Comparison of ENCODE assay signal across 14 cellular contexts in the genomic region with DNA sequence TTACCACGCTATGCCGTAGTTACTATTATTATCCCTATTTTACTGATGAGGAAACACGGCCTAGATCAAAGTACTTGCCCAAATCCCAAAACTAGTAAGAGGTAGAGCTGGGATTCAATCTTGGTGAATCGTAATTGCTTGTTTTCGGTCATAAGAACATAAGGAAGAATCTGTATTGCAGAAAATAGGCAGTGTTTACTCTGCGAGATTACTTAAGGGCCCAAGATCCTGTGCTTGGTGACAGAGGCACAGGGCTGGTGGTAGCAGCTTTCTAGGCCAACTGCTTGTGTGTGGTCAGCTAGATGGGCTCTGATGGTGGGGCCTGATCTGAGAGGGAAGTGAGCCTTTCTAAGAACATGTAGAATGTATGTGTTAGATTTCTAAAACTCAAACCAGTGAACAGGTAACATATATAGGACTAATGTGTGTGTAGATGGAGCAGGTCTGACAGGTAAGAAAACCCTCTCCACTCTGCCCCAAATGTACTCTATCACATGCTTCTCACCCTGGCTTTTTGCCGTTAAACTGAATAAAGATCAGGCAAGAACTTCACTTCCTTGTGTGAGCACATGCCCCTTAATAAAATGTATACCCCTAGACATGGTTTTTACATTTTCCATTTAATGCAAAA.
DNase-seq lines count a peak whose midpoint lies in the region; ATAC-seq and TF ChIP-seq lines count a peak whose summit lies in the region.
"Had no signal": no experiment of that assay in that cellular context is flagged by ENCODE, and none has a peak within 500 bp of the region (broad histone marks: within the 10 kb centered on the region; RNA-seq: fewer than 3 reads in every experiment).

No MANE protein-coding gene starts in this region.

- TF ChIP-seq POLR2A in spleen (IDR thresholded peaks at IDR 0.05) = no peak
- no peak for TF ChIP-seq POLR2A in GM18505 (IDR thresholded peaks at IDR 0.05; ENCODE audit: borderline replicate concordance, extremely low read depth, insufficient read depth, insufficient read length)

- H3K4me1 ChIP-seq in SK-N-SH (ENCODE audit: control insufficient read depth in 1 of 2, insufficient read depth in 2 of 2, low read depth in 1 of 2, low read length in 1 of 2) (peaks cover 30 to 34% of the 10 kb centered on the region in 2 experiments), left lung (peaks cover 47 to 68% of the 10 kb centered on the region in 2 donors), spleen (peaks cover 14 to 96% (median 57%) of the 10 kb centered on the region in 6 donors)

- H3K4me3 ChIP-seq in SK-N-SH (ENCODE audit: low read depth in 2 of 2, low read length in 1 of 2) = no peak overlapping the region
- H3K4me3 ChIP-seq in left lung = no peak overlapping the region
- H3K4me3 ChIP-seq in spleen = no peak overlapping the region

- no peak overlapping the region for H2AFZ ChIP-seq in SK-N-SH (ENCODE audit: low read depth)

- no peaks in the 10 kb centered on the region for H4K20me1 ChIP-seq in SK-N-SH (ENCODE audit: insufficient read depth)

- H3K27ac ChIP-seq in SK-N-SH (ENCODE audit: low read depth in 2 of 2, low read length in 1 of 2) (peak overlapping the region; percentile 34 to 75; a peak in 2 of 4 replicates), left lung (peak overlapping the region; percentile 59 to 74), spleen (peak overlapping the region in 6 of 8 donors; percentile 4 to 74 (median 58))
- H3K27ac ChIP-seq: HL-60 had no signal

- H3K9me3 ChIP-seq in SK-N-SH (no peaks in the 10 kb centered on the region), left lung (no peaks in the 10 kb centered on the region), spleen (no peaks in the 10 kb centered on the region)

- H3K27me3 ChIP-seq in SK-N-SH (ENCODE audit: insufficient read depth) (no peaks in the 10 kb centered on the region), left lung (no peaks in the 10 kb centered on the region), spleen (replicated peaks in 1 of 7) (no peaks in the 10 kb centered on the region)

- CTCF ChIA-PET in SK-N-SH (lab: Yijun Ruan, JAX) = interaction anchor here (1.1 to 1.4 kb wide), 3 partner anchors 14 to 94 kb away, joined by 3 to 4 read pairs (median 3); no protein-coding TSS in a partner anchor

- H3K9me2 ChIP-seq in SK-N-SH = no peaks in the 10 kb centered on the region

- TF ChIP-seq EP300 in SK-N-SH (IDR thresholded peaks at IDR 0.05; ENCODE audit: borderline replicate concordance in 1 of 2, low read depth in 1 of 2, low read length in 1 of 2) = no peak

- TF ChIP-seq RAD21 in SK-N-SH (IDR thresholded peaks at IDR 0.05; ENCODE audit: low read length) = no peak

- 94% methylated on average over 7 of the region's 7 CpGs for whole genome bisulfite sequencing in SK-N-SH (ENCODE audit: low lambda C conversion rate)
- WGBS in spleen, 5 donors = 71 to 84% (median 76%) methylated on average over 7 of the region's 7 CpGs

- ATAC-seq in left lung (peak; percentile 3), GM18870 (IDR thresholded peaks at IDR 0.05; ENCODE audit: unreplicated experiment) (no peak), GM18505 (IDR thresholded peaks at IDR 0.05; ENCODE audit: unreplicated experiment) (no peak)

- no peak overlapping the region for H3K4me2 ChIP-seq in SK-N-SH

- intact Hi-C loops in left lung (cut with DNase I) (no loop called here), spleen (cut with DNase I; ENCODE audit: low total_unique reads) (no loop called here)

- POLR2A ChIA-PET in SK-N-SH (lab: Yijun Ruan, JAX) = no interaction called here

- TF ChIP-seq CTCF in SK-N-SH (IDR thresholded peaks at IDR 0.05) (no peak), left lung (IDR thresholded peaks at IDR 0.05) (no peak), spleen (IDR thresholded peaks at IDR 0.05 in 8 of 11, conservative IDR thresholded peaks at IDR 0.05 in 3 of 11) (no peak)

- DNase-seq in NOMO-1 treated with DMSO at 0.1 percent for 48 hours (lab: John Stamatoyannopoulos, UW; ENCODE audit: unreplicated experiment) (peak; percentile 5), NOMO-1 treated with dmso at 0.1 percent for 144 hours (lab: John Stamatoyannopoulos, UW; ENCODE audit: unreplicated experiment) (no peak), SK-N-SH (no peak), left lung (no peak), spleen (no peak), NCI-H1092 treated with DMSO at 0.1 percent for 48 hours (lab: John Stamatoyannopoulos, UW) (no peak)
- DNase-seq: amniotic stem cell, DND-41, NCI-H1092, NCI-H748 treated with DMSO at 0.1 percent for 48 hours, SW 1271 had no signal

- no peak overlapping the region for H3K9ac ChIP-seq in SK-N-SH

- H3K79me2 ChIP-seq in SK-N-SH (ENCODE audit: insufficient read depth) = peaks cover 85% of the 10 kb centered on the region

- no peaks in the 10 kb centered on the region for H3K36me3 ChIP-seq in SK-N-SH (replicated peaks in 1 of 2; ENCODE audit: control insufficient read depth in 1 of 2, insufficient read depth in 2 of 2, low read length in 1 of 2)
- H3K36me3 ChIP-seq in left lung = no peaks in the 10 kb centered on the region
- no peaks in the 10 kb centered on the region for H3K36me3 ChIP-seq in spleen

- H3F3A ChIP-seq in SK-N-SH (replicated peaks; ENCODE audit: insufficient read depth) = peaks cover 22% of the 10 kb centered on the region

TF ChIP-seq in SK-N-SH, 30 proteins besides CTCF, POLR2A, EP300 and RAD21:
- TF ChIP-seq NFIC (IDR thresholded peaks at IDR 0.05; ENCODE audit: borderline replicate concordance) (no peak), GATA2 (CRISPR knock-in tag; IDR thresholded peaks at IDR 0.05) (no peak), YY1 (IDR thresholded peaks at IDR 0.05; ENCODE audit: low read depth) (no peak), RCOR1 (IDR thresholded peaks at IDR 0.05; ENCODE audit: low read length) (no peak), CHD2 (IDR thresholded peaks at IDR 0.05; ENCODE audit: low read length, partially characterized antibody) (no peak), NRF1 (IDR thresholded peaks at IDR 0.05; ENCODE audit: low read depth, low read length) (no peak), TEAD4 (IDR thresholded peaks at IDR 0.05; ENCODE audit: borderline replicate concordance, insufficient read depth) (no peak), ELF1 (IDR thresholded peaks at IDR 0.05) (no peak), RFX5 (IDR thresholded peaks at IDR 0.05; ENCODE audit: low read length) (no peak), JUND (IDR thresholded peaks at IDR 0.05) (no peak), MEF2A (IDR thresholded peaks at IDR 0.05; ENCODE audit: borderline replicate concordance, low read depth) (no peak), SMC3 (IDR thresholded peaks at IDR 0.05; ENCODE audit: low read depth, low read length) (no peak), TAF1 (IDR thresholded peaks at IDR 0.05; ENCODE audit: borderline replicate concordance, low read depth, low read length) (no peak), FOXM1 (IDR thresholded peaks at IDR 0.05; ENCODE audit: low read depth) (no peak), RXRA (IDR thresholded peaks at IDR 0.05; ENCODE audit: borderline replicate concordance, low read depth) (no peak), FOSL2 (IDR thresholded peaks at IDR 0.05; ENCODE audit: borderline replicate concordance, low read depth) (no peak)
- TF ChIP-seq, protein P1, sequence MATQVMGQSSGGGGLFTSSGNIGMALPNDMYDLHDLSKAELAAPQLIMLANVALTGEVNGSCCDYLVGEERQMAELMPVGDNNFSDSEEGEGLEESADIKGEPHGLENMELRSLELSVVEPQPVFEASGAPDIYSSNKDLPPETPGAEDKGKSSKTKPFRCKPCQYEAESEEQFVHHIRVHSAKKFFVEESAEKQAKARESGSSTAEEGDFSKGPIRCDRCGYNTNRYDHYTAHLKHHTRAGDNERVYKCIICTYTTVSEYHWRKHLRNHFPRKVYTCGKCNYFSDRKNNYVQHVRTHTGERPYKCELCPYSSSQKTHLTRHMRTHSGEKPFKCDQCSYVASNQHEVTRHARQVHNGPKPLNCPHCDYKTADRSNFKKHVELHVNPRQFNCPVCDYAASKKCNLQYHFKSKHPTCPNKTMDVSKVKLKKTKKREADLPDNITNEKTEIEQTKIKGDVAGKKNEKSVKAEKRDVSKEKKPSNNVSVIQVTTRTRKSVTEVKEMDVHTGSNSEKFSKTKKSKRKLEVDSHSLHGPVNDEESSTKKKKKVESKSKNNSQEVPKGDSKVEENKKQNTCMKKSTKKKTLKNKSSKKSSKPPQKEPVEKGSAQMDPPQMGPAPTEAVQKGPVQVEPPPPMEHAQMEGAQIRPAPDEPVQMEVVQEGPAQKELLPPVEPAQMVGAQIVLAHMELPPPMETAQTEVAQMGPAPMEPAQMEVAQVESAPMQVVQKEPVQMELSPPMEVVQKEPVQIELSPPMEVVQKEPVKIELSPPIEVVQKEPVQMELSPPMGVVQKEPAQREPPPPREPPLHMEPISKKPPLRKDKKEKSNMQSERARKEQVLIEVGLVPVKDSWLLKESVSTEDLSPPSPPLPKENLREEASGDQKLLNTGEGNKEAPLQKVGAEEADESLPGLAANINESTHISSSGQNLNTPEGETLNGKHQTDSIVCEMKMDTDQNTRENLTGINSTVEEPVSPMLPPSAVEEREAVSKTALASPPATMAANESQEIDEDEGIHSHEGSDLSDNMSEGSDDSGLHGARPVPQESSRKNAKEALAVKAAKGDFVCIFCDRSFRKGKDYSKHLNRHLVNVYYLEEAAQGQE (IDR thresholded peaks at IDR 0.05; ENCODE audit: low read depth, low read length) = no peak
- TF ChIP-seq, protein P2, sequence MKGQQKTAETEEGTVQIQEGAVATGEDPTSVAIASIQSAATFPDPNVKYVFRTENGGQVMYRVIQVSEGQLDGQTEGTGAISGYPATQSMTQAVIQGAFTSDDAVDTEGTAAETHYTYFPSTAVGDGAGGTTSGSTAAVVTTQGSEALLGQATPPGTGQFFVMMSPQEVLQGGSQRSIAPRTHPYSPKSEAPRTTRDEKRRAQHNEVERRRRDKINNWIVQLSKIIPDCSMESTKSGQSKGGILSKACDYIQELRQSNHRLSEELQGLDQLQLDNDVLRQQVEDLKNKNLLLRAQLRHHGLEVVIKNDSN (IDR thresholded peaks at IDR 0.05; ENCODE audit: borderline replicate concordance, low read depth) = no peak
- TF ChIP-seq, protein P3, sequence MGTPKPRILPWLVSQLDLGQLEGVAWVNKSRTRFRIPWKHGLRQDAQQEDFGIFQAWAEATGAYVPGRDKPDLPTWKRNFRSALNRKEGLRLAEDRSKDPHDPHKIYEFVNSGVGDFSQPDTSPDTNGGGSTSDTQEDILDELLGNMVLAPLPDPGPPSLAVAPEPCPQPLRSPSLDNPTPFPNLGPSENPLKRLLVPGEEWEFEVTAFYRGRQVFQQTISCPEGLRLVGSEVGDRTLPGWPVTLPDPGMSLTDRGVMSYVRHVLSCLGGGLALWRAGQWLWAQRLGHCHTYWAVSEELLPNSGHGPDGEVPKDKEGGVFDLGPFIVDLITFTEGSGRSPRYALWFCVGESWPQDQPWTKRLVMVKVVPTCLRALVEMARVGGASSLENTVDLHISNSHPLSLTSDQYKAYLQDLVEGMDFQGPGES (IDR thresholded peaks at IDR 0.05; ENCODE audit: low read depth, low read length) = no peak
